ENCODE assay signal across 21 cellular contexts in the genomic region with DNA sequence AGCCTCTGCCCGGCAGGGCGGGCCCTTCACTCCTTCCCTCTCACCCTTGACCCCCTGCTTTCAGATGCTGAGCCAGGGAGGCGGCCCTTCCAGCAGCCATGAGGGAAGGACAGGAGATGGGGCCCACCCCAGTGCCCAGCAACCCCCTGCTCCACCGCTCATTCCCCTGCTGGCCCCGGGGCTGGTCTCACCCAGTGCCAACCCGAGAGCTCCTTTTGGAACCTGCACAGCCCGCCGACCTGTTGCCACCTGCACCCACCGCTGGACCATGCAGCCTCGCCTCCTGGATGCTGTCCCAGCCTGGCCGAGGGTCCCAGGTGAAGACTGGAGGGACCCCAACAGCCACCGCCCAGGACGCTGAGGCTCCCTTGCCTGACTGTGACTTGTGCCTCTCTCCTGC. TPM values are rescaled to one million over a fixed set of nuclear protein-coding genes. Genes with fewer than 3 reads are reported as not detected.
"Had no signal": no experiment of that assay in that cellular context is flagged by ENCODE, and none has a peak within 500 bp of the region (broad histone marks: within the 10 kb centered on the region; RNA-seq: fewer than 3 reads in every experiment).

No MANE protein-coding gene starts in this region.

- H3K36me3 ChIP-seq: uterus had no signal

- H3K27me3 ChIP-seq: pancreas had no signal

- H3K27ac ChIP-seq: coronary artery, esophagus squamous epithelium, lower lobe of right lung, pancreas, thoracic aorta, tibial nerve, upper lobe of right lung, uterus had no signal

- H3K4me3 ChIP-seq: coronary artery, esophagus squamous epithelium, lower lobe of right lung, pancreas, smooth muscle cell, thoracic aorta, tibial nerve, upper lobe of right lung, uterus had no signal

- H3K9me3 ChIP-seq: esophagus squamous epithelium, lower lobe of right lung, pancreas, thoracic aorta, tibial nerve, upper lobe of right lung, uterus had no signal

- H3K9me3 Mint-ChIP-seq: naive thymus-derived CD8-positive, alpha-beta T cell; nephron progenitor cell; stimulated activated naive B cell treated with anti-CD40 and anti-IgM and Interleukin-4, amounts not matched to agents 10 μg/mL and 1 μg/mL and 100 μg/mL, for 72 hours; stimulated activated naive CD8-positive, alpha-beta T cell treated with anti-CD3 and anti-CD28 coated beads, Interleukin-15, Interleukin-2, amounts not matched to agents 100 ng/mL and 50 ng/mL, for 24 hours had no signal

- H3K27ac Mint-ChIP-seq: nephron progenitor cell had no signal

- DNase-seq: dermis blood vessel endothelial cell; effector memory CD4-positive, alpha-beta T cell; esophagus squamous epithelium; left ventricle myocardium superior; lower lobe of right lung; naive thymus-derived CD8-positive, alpha-beta T cell; nephron progenitor cell; occipital lobe; stimulated activated naive B cell treated with anti-CD40 and anti-IgM and Interleukin-4, amounts not matched to agents 10 μg/mL and 1 μg/mL and 100 μg/mL, for 72 hours; upper lobe of right lung; uterus had no signal

- H3K4me3 Mint-ChIP-seq: nephron progenitor cell had no signal

- ATAC-seq: left ventricle myocardium superior; lower lobe of right lung; naive thymus-derived CD8-positive, alpha-beta T cell; pancreas; sciatic nerve; stimulated activated naive B cell treated with anti-CD40 and anti-IgM and Interleukin-4, amounts not matched to agents 10 μg/mL and 1 μg/mL and 100 μg/mL, for 72 hours; upper lobe of right lung had no signal

- H3K27me3 Mint-ChIP-seq: stimulated activated naive CD8-positive, alpha-beta T cell treated with anti-CD3 and anti-CD28 coated beads, Interleukin-15, Interleukin-2, amounts not matched to agents 100 ng/mL and 50 ng/mL, for 24 hours had no signal

RNA-seq across cellular contexts. Expression of gene EFNA2, which starts 7.0 kb away (rescaled TPM):
- total RNA-seq: dermis blood vessel endothelial cell; esophagus squamous epithelium; left ventricle myocardium superior; lower lobe of right lung; mesenteric fat pad; myocyte; naive thymus-derived CD8-positive, alpha-beta T cell; posterior vena cava; sciatic nerve; thoracic aorta; tibial nerve; upper lobe of right lung had no signal
